In genomic region chr9:127208416-127208815, GRCh38 we compare ENCODE assay signal across 24 cellular contexts. TPM values are rescaled to one million over a fixed set of nuclear protein-coding genes. Genes with fewer than 3 reads are reported as not detected.
DNase-seq lines count a peak whose midpoint lies in the region; ATAC-seq and TF ChIP-seq lines count a peak whose summit lies in the region.
"Had no signal": no experiment of that assay in that cellular context is flagged by ENCODE, and none has a peak within 500 bp of the region (broad histone marks: within the 10 kb centered on the region; RNA-seq: fewer than 3 reads in every experiment).

No MANE protein-coding gene starts in this region.

- TF ChIP-seq POLR2A in sigmoid colon (IDR thresholded peaks at IDR 0.05): no peak

- no peaks in the 10 kb centered on the region for H3K9me3 ChIP-seq in sigmoid colon
- H3K9me3 ChIP-seq: A549; BE2C; BLaER1 treated with 17β-estradiol and CSF1 and Interleukin-3, amounts not matched to agents 10 nM and 100 nM had no signal

- H3K4me3 Mint-ChIP-seq in natural killer cell treated with Interleukin-12 subunit alpha and Interleukin-12 subunit beta and Interleukin-15 and Interleukin-18, amount 100 ng/mL, for 72 hours: no peak overlapping the region
- H3K4me3 Mint-ChIP-seq in natural killer cell: no peak overlapping the region
- no peak overlapping the region for H3K4me3 Mint-ChIP-seq in glutamatergic neuron (ENCODE audit: unreplicated experiment)
- H3K4me3 Mint-ChIP-seq: CD14-positive monocyte; CD4-positive, alpha-beta T cell; CD8-positive, alpha-beta memory T cell; GM23338; H9 had no signal

- WGBS in sigmoid colon, 2 donors: 90 to 96% methylated on average over 8 of the region's 8 CpGs

- intact Hi-C loops in natural killer cell (cut with micrococcal nuclease) (no loop called here), sigmoid colon (cut with DNase I) (no loop called here)

- H3K4me3 ChIP-seq in sigmoid colon: no peak overlapping the region
- H3K4me3 ChIP-seq: A549; BLaER1 treated with 17β-estradiol and CSF1 and Interleukin-3, amounts not matched to agents 10 nM and 100 nM; GM12878; GM23338 had no signal

- peak; percentile 58 for DNase-seq in natural killer cell treated with Interleukin-12 subunit alpha and Interleukin-12 subunit beta and Interleukin-15 and Interleukin-18, amount 100 ng/mL, for 72 hours (ENCODE audit: low spot score)
- DNase-seq in natural killer cell: no peak
- DNase-seq in glutamatergic neuron: peak; percentile 2
- DNase-seq in sigmoid colon: peak; percentile 21
- DNase-seq in activated CD8-positive, alpha-beta memory T cell treated with anti-CD3 and anti-CD28 coated beads, Interleukin-2, amount 50 U/mL, for 48 hours: no peak
- DNase-seq: 8988T; ACHN; AML-193; BE2C; CD4-positive, alpha-beta T cell; CD8-positive, alpha-beta memory T cell; DMS 273 treated with DMSO at 0.1 percent for 48 hours; DMS79; EL; GDM1; H9 had no signal

- H3K27me3 ChIP-seq in sigmoid colon: no peaks in the 10 kb centered on the region
- H3K27me3 ChIP-seq: BE2C had no signal

- TF ChIP-seq CTCF in natural killer cell (IDR thresholded peaks at IDR 0.05): no peak
- TF ChIP-seq CTCF in glutamatergic neuron (IDR thresholded peaks at IDR 0.05; ENCODE audit: partially characterized antibody, unreplicated experiment): no peak
- TF ChIP-seq CTCF in sigmoid colon (IDR thresholded peaks at IDR 0.05): no peak

- H3K27me3 Mint-ChIP-seq in natural killer cell treated with Interleukin-12 subunit alpha and Interleukin-12 subunit beta and Interleukin-15 and Interleukin-18, amount 100 ng/mL, for 72 hours: no peaks in the 10 kb centered on the region
- H3K27me3 Mint-ChIP-seq in natural killer cell (ENCODE audit: low read depth in 2 of 2): peaks cover 0 to 4% of the 10 kb centered on the region in 2 donors
- peaks cover 6% of the 10 kb centered on the region for H3K27me3 Mint-ChIP-seq in glutamatergic neuron (ENCODE audit: unreplicated experiment)

- no peaks in the 10 kb centered on the region for H3K36me3 Mint-ChIP-seq in natural killer cell treated with Interleukin-12 subunit alpha and Interleukin-12 subunit beta and Interleukin-15 and Interleukin-18, amount 100 ng/mL, for 72 hours
- H3K36me3 Mint-ChIP-seq in natural killer cell: no peaks in the 10 kb centered on the region
- no peaks in the 10 kb centered on the region for H3K36me3 Mint-ChIP-seq in glutamatergic neuron (ENCODE audit: unreplicated experiment)
- H3K36me3 Mint-ChIP-seq: CD14-positive monocyte had no signal

- no peaks in the 10 kb centered on the region for H3K4me1 Mint-ChIP-seq in natural killer cell treated with Interleukin-12 subunit alpha and Interleukin-12 subunit beta and Interleukin-15 and Interleukin-18, amount 100 ng/mL, for 72 hours (ENCODE audit: low read depth in 2 of 2)
- H3K4me1 Mint-ChIP-seq in natural killer cell (no peaks in the 10 kb centered on the region), glutamatergic neuron (ENCODE audit: low read depth, unreplicated experiment) (no peaks in the 10 kb centered on the region)
- H3K4me1 Mint-ChIP-seq: CD14-positive monocyte; CD8-positive, alpha-beta memory T cell had no signal

- no peak overlapping the region for H3K27ac Mint-ChIP-seq in natural killer cell treated with Interleukin-12 subunit alpha and Interleukin-12 subunit beta and Interleukin-15 and Interleukin-18, amount 100 ng/mL, for 72 hours
- H3K27ac Mint-ChIP-seq in natural killer cell: no peak overlapping the region
- H3K27ac Mint-ChIP-seq in glutamatergic neuron (ENCODE audit: unreplicated experiment): no peak overlapping the region
- H3K27ac Mint-ChIP-seq: CD14-positive monocyte; CD4-positive, alpha-beta T cell; GM23338 had no signal

- H3K36me3 ChIP-seq in sigmoid colon: no peaks in the 10 kb centered on the region
- H3K36me3 ChIP-seq: BE2C; BLaER1 treated with 17β-estradiol and CSF1 and Interleukin-3, amounts not matched to agents 10 nM and 100 nM had no signal

- no peak for ATAC-seq in natural killer cell treated with Interleukin-12 subunit alpha and Interleukin-12 subunit beta and Interleukin-15 and Interleukin-18, amount 100 ng/mL, for 72 hours
- ATAC-seq in natural killer cell: no peak
- no peak for ATAC-seq in GM21390 (IDR thresholded peaks at IDR 0.05; ENCODE audit: unreplicated experiment)
- no peak for ATAC-seq in HG02571 (IDR thresholded peaks at IDR 0.05; ENCODE audit: unreplicated experiment)
- ATAC-seq: A549, GM12878, GM23338, HCT116 had no signal

- peaks cover 0 to 7% (median 0%) of the 10 kb centered on the region in 4 donors for H3K4me1 ChIP-seq in sigmoid colon

- TF ChIP-seq EP300 in sigmoid colon (IDR thresholded peaks at IDR 0.05): no peak

- H3K27ac ChIP-seq in sigmoid colon: no peak overlapping the region
- H3K27ac ChIP-seq: A549; BLaER1 treated with 17β-estradiol and CSF1 and Interleukin-3, amounts not matched to agents 10 nM and 100 nM had no signal

- H3K9me3 Mint-ChIP-seq in natural killer cell treated with Interleukin-12 subunit alpha and Interleukin-12 subunit beta and Interleukin-15 and Interleukin-18, amount 100 ng/mL, for 72 hours: no peaks in the 10 kb centered on the region
- H3K9me3 Mint-ChIP-seq in natural killer cell (no peaks in the 10 kb centered on the region), glutamatergic neuron (ENCODE audit: unreplicated experiment) (peaks cover 2% of the 10 kb centered on the region)
- H3K9me3 Mint-ChIP-seq: CD4-positive, alpha-beta T cell; CD8-positive, alpha-beta memory T cell; GM23338; H9 had no signal

RNA-seq across cellular contexts. Expression of gene GARNL3, which starts 56.2 kb away (rescaled TPM):
- 1 to 10 TPM; 1.2 to 7.4 TPM for total RNA-seq in natural killer cell treated with Interleukin-12 subunit alpha and Interleukin-12 subunit beta and Interleukin-15 and Interleukin-18, amount 100 ng/mL, for 72 hours
- 1 to 10 TPM; 3.8 to 6.0 (median 6.0) TPM for total RNA-seq in natural killer cell
- 14.7 TPM for total RNA-seq in glutamatergic neuron (ENCODE audit: unreplicated experiment)
- total RNA-seq in sigmoid colon: 10 to 100 TPM; 10.2 to 28.0 (median 17.6) TPM
- polyA plus RNA-seq in sigmoid colon: 1 to 10 TPM in 2 of 3 donors, under 1 TPM in 1; 0.92 to 4.8 (median 3.0) TPM

Comparison
In these comparisons a context has a peak if more than half of its experiments do, and no peak if none do; other contexts are left out.
1. DNase-seq: peak in natural killer cell treated with Interleukin-12 subunit alpha and Interleukin-12 subunit beta and Interleukin-15 and Interleukin-18, amount 100 ng/mL, for 72 hours (single experiment), glutamatergic neuron (single experiment) and sigmoid colon (single experiment); none in natural killer cell (single experiment) and activated CD8-positive, alpha-beta memory T cell treated with anti-CD3 and anti-CD28 coated beads, Interleukin-2, amount 50 U/mL, for 48 hours (single experiment).